ENCODE assay signal across 1 cellular context in the genomic region with DNA sequence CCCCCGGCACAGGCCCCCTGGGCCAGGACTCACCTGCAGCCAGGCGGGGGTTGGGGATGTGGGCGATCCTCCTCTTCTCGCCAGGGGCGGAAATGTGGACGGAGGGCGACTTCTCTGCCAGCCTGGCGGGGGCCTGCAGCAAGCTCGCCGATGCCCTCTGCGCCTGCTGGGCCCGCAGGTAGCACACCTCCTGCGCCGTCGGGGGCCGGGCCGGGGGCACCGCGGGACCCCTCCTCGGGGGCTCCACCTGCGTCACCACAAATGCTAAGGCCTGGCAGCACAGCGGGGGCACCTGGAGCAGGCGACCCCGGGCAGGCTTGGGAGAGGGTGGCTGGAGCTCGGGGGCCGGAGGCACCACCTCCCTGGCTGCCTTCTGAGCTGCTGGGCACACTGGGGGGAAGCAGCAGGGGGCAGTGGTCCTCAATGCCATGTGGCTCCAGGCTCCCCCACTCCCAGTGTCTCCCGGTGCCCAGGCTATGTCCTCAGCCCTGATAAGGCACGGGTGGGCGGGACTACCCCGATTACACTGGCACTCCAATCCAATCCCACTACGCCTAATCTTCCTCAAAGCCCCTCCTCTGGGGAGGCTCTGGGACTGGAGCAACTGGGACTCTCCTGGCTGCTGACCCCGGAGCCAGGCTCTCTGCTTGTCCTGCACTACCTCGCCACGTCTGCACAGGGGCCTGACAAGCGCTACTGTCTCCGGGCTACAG.
A peak's percentile ranks its signal among the peaks of the same experiment; 100 is the strongest.
TF ChIP-seq lines count a peak whose summit lies in the region.

No MANE protein-coding gene starts in this region.

TF ChIP-seq in K562, 482 proteins besides CTCF, POLR2A, EP300 and RAD21:
- peak; percentile 70 for TF ChIP-seq POLR2G (IDR thresholded peaks at IDR 0.05; ENCODE audit: low read depth, low read length)
- no peak for TF ChIP-seq ETS2 (tag; IDR thresholded peaks at IDR 0.05; ENCODE audit: borderline replicate concordance, poor library complexity, severe bottlenecking)
- no peak for TF ChIP-seq ZSCAN32 (CRISPR knock-in tag; IDR thresholded peaks at IDR 0.05)
- TF ChIP-seq KAT8 (IDR thresholded peaks at IDR 0.05; ENCODE audit: low read depth): no peak
- TF ChIP-seq MED1 (CRISPR knock-in tag; IDR thresholded peaks at IDR 0.05; ENCODE audit: borderline replicate concordance): no peak
- TF ChIP-seq RBFOX2 (IDR thresholded peaks at IDR 0.05; ENCODE audit: low read depth, low read length): 0 out of 2 replicates have a peak, but pooled peaks have one; percentile 1
- TF ChIP-seq BHLHE40 (IDR thresholded peaks at IDR 0.05; ENCODE audit: low read length): no peak; the same call in 1 of the 2 replicates
- TF ChIP-seq HNRNPL (IDR thresholded peaks at IDR 0.05; ENCODE audit: low read depth, low read length): peak; percentile 36; the same call in 1 of the 2 replicates
- TF ChIP-seq RBM14 (IDR thresholded peaks at IDR 0.05; ENCODE audit: borderline replicate concordance, insufficient read depth, low read depth, low read length): no peak
